14 cellular contexts compared by ENCODE assay signal in genomic region chr2:100891911-100892642, GRCh38.
DNase-seq lines count a peak whose midpoint lies in the region; ATAC-seq, FAIRE-seq and TF ChIP-seq lines count a peak whose summit lies in the region.
"Had no signal": no experiment of that assay in that cellular context is flagged by ENCODE, and none has a peak within 500 bp of the region (broad histone marks: within the 10 kb centered on the region; RNA-seq: fewer than 3 reads in every experiment).

No MANE protein-coding gene starts in this region.

- dilution Hi-C loops in endothelial cell of umbilical vein (cut with MboI; ENCODE audit: extremely low pct_ligation_motif_present, low sequenced_read_pairs), result no loop called here

- H3K4me1 ChIP-seq in endothelial cell of umbilical vein (ENCODE audit: control insufficient read depth, extremely low read depth, insufficient read depth, low read length), result peaks cover 40% of the 10 kb centered on the region

- no TSS peak for BruUV-seq in Calu3 (replicated peaks; lab: Mats Ljungman, UMichigan)
- no TSS peak for BruUV-seq in endothelial cell of umbilical vein (replicated peaks; lab: Mats Ljungman, UMichigan)

- H3K4me3 ChIP-seq in endothelial cell of umbilical vein (replicated peaks in 1 of 3; ENCODE audit: insufficient read depth in 1 of 3, low read depth in 1 of 3, low read length in 3 of 3), result no peak overlapping the region

- peak overlapping the region; percentile 12 for H3K27ac Mint-ChIP-seq in Calu3 (ENCODE audit: unreplicated experiment)
- H3K27ac Mint-ChIP-seq: mesothelial cell of epicardium, type B pancreatic cell had no signal

- H3K4me1 Mint-ChIP-seq in Calu3 (ENCODE audit: low read depth, unreplicated experiment), result peaks cover 69% of the 10 kb centered on the region
- H3K4me1 Mint-ChIP-seq: mesothelial cell of epicardium had no signal

- H3K9me3 ChIP-seq in endothelial cell of umbilical vein (replicated peaks; ENCODE audit: control insufficient read depth, insufficient read depth, low read length), result no peaks in the 10 kb centered on the region

- H3K27me3 Mint-ChIP-seq in Calu3 (ENCODE audit: unreplicated experiment), result no peaks in the 10 kb centered on the region
- H3K27me3 Mint-ChIP-seq: type B pancreatic cell had no signal

- peaks cover 0 to 2% of the 10 kb centered on the region in 2 experiments for H3K36me3 ChIP-seq in endothelial cell of umbilical vein (ENCODE audit: control insufficient read depth in 2 of 2, extremely low read depth in 1 of 2, insufficient read depth in 2 of 2, low read length in 2 of 2)

- H3K27me3 ChIP-seq in endothelial cell of umbilical vein (ENCODE audit: control insufficient read depth in 2 of 2, insufficient read depth in 2 of 2, low read length in 2 of 2), result no peaks in the 10 kb centered on the region

- H3K36me3 Mint-ChIP-seq in Calu3 (ENCODE audit: insufficient read depth, unreplicated experiment), result peaks cover 29% of the 10 kb centered on the region
- H3K36me3 Mint-ChIP-seq: mesothelial cell of epicardium, type B pancreatic cell had no signal

- no peaks in the 10 kb centered on the region for H3K9me1 ChIP-seq in endothelial cell of umbilical vein (replicated peaks; ENCODE audit: control insufficient read depth, extremely low read depth, insufficient read depth, low read length)

- H3K9ac ChIP-seq in endothelial cell of umbilical vein (replicated peaks; ENCODE audit: extremely low read depth, insufficient read depth, low read length), result no peak overlapping the region

- no peaks in the 10 kb centered on the region for H3K9me3 Mint-ChIP-seq in Calu3 (ENCODE audit: low read depth, unreplicated experiment)
- H3K9me3 Mint-ChIP-seq: mesothelial cell of epicardium had no signal

- TF ChIP-seq CTCF in Calu3 (IDR thresholded peaks at IDR 0.05; ENCODE audit: unreplicated experiment), result no peak
- TF ChIP-seq CTCF in endothelial cell of umbilical vein (IDR thresholded peaks at IDR 0.05; ENCODE audit: extremely low read depth in 1 of 2, insufficient read depth in 1 of 2, low read depth in 1 of 2, low read length in 2 of 2), result no peak
- no peak for TF ChIP-seq CTCF in omental fat pad (IDR thresholded peaks at IDR 0.05)

- H3K27ac ChIP-seq in endothelial cell of umbilical vein (ENCODE audit: insufficient read depth, low read depth, low read length), result no peak overlapping the region

- POLR2A ChIA-PET in endothelial cell of umbilical vein (lab: Charles Lee), result no interaction called here

- H2AFZ ChIP-seq in endothelial cell of umbilical vein (ENCODE audit: low read depth, low read length), result no peak overlapping the region

- CTCF ChIA-PET in Calu3 (lab: Charles Lee) (interaction anchor here (0.5 to 0.7 kb wide), 2 partner anchors 361 to 951 kb away, joined by 4 to 6 read pairs; no protein-coding TSS in a partner anchor), endothelial cell of umbilical vein (lab: Charles Lee) (interaction anchor here (1.3 kb wide), 1 partner anchor 11 kb away, joined by 5 read pairs; no protein-coding TSS in a partner anchor)

- intact Hi-C loops in Calu3 (cut with micrococcal nuclease; ENCODE audit: unreplicated experiment) (no loop called here), endothelial cell of umbilical vein (cut with micrococcal nuclease) (no loop called here)

- no peak for TF ChIP-seq POLR2A in endothelial cell of umbilical vein (IDR thresholded peaks at IDR 0.05; ENCODE audit: low read depth, low read length)

- no peak overlapping the region for H3K4me3 Mint-ChIP-seq in Calu3 (ENCODE audit: low read depth, unreplicated experiment)
- H3K4me3 Mint-ChIP-seq: mesothelial cell of epicardium, type B pancreatic cell had no signal

- DNase-seq in Calu3, result no peak
- DNase-seq in RCC 7860 (ENCODE audit: low spot score), result peak; percentile 52
- no peak for DNase-seq in endothelial cell of umbilical vein (ENCODE audit: low read depth, low spot score)
- DNase-seq in omental fat pad (ENCODE audit: low spot score), result no peak
- DNase-seq in NCI-H748 treated with DMSO at 0.1 percent for 48 hours (lab: John Stamatoyannopoulos, UW), result no peak
- no peak for DNase-seq in activated CD4-positive, alpha-beta T cell treated with anti-CD3 and anti-CD28 coated beads, Interleukin-2, amount 50 U/mL, for 4 hours
- no peak for DNase-seq in amniotic stem cell (lab: John Stamatoyannopoulos, UW)
- DNase-seq: activated T-cell treated with anti-CD3 and anti-CD28 coated beads, Interleukin-2, amount 50 U/mL, for 48 hours; cerebellar nuclear complex; DMS153; NCI-H1436 treated with DMSO at 0.1 percent for 48 hours had no signal

- peak; percentile 57 for ATAC-seq in omental fat pad (ENCODE audit: low FRiP score)
- no peak for ATAC-seq in HG03045 (IDR thresholded peaks at IDR 0.05; ENCODE audit: unreplicated experiment)

- H4K20me1 ChIP-seq in endothelial cell of umbilical vein (replicated peaks; ENCODE audit: control insufficient read depth, extremely low read depth, insufficient read depth, low read length), result no peaks in the 10 kb centered on the region

- no peak overlapping the region for H3K4me2 ChIP-seq in endothelial cell of umbilical vein (ENCODE audit: insufficient read depth, low read length)

- no peak for FAIRE-seq in RCC 7860 (lab: Jason Lieb, UNC)
- FAIRE-seq in endothelial cell of umbilical vein (lab: Jason Lieb, UNC), result peak; percentile 81

- H3K79me2 ChIP-seq in endothelial cell of umbilical vein (ENCODE audit: control insufficient read depth, insufficient read depth, low read length), result no peaks in the 10 kb centered on the region

TF ChIP-seq in endothelial cell of umbilical vein, 7 proteins besides CTCF, POLR2A, EP300 and RAD21:
- TF ChIP-seq FOS (IDR thresholded peaks at IDR 0.05; ENCODE audit: borderline replicate concordance, insufficient read depth, low read length) (peak; percentile 59), EZH2 (IDR thresholded peaks at IDR 0.05; ENCODE audit: borderline replicate concordance, low read depth, low read length, severe bottlenecking) (no peak)
